In the genomic region with DNA sequence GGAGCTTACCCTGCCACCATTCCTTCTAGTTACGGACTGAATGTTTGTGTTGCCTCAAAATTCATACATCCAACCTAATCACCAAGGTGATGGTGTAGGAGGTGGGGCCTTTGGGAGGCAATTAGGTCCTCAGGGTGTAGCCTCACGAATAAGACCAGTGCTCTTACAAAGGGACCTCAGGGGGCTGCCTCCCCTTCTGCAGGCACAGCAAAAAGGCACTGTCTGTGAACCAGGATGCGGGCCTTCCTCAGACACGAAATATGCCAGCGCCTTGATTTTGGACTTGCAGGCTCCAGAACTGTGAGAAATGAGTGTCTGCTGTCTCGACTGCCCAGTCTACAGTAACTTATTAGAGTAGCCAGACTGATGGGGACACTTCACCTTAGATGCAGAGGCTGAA, we compare ENCODE assay signal across 25 cellular contexts.
"Had no signal": no experiment of that assay in that cellular context is flagged by ENCODE, and none has a peak within 500 bp of the region (broad histone marks: within the 10 kb centered on the region; RNA-seq: fewer than 3 reads in every experiment).

No MANE protein-coding gene starts in this region.

- H3K4me2 ChIP-seq: SK-N-SH had no signal

- H3K4me3 ChIP-seq: SJCRH30 had no signal

- H3K9me3 ChIP-seq: SJCRH30, SK-N-SH had no signal

- ATAC-seq: activated CD8-positive, alpha-beta T cell treated with anti-CD3 and anti-CD28 coated beads for 36 hours; PC-3; WTC11 had no signal

- H3K36me3 ChIP-seq: brain microvascular endothelial cell, SJCRH30 had no signal

- H3K27ac ChIP-seq: brain microvascular endothelial cell, RWPE1, SJCRH30 had no signal

- DNase-seq: activated CD4-positive, alpha-beta T cell treated with anti-CD3 and anti-CD28 coated beads for 48 hours; activated CD4-positive, CD25-positive, alpha-beta regulatory T cell treated with anti-CD3 and anti-CD28 coated beads, Interleukin-2, amount 50 U/mL, for 72 hours; activated CD8-positive, alpha-beta T cell treated with anti-CD3 and anti-CD28 coated beads for 36 hours; activated naive CD4-positive, alpha-beta T cell; activated naive CD4-positive, alpha-beta T cell treated with anti-CD3 and anti-CD28 coated beads, Interleukin-2, amount 50 U/mL, for 16 hours; activated naive CD8-positive, alpha-beta T cell treated with anti-CD3 and anti-CD28 coated beads for 36 hours; activated T-cell treated with anti-CD3 and anti-CD28 coated beads, Interleukin-2, amount 50 U/mL, for 1 hour; amniotic stem cell; brain microvascular endothelial cell; KG1; MM.1S; MV-4-11; NCI-H1092; NCI-H1436 treated with DMSO at 0.1 percent for 48 hours; NCI-H1694 treated with DMSO at 0.1 percent for 48 hours; NCI-H2029; NCI-H345; NCI-H524 treated with DMSO at 0.1 percent for 48 hours; NK-92 treated with Interleukin-12 subunit alpha and Interleukin-12 subunit beta, amount 100 ng/mL, for 24 hours; SHP77; SJCRH30; SK-N-SH had no signal

- H3K9ac ChIP-seq: SK-N-SH had no signal

- H3K4me1 ChIP-seq: SJCRH30 had no signal

- H3K27me3 ChIP-seq: brain microvascular endothelial cell had no signal
